Comparison of ENCODE assay signal across 25 cellular contexts in genomic region chr16:19304670-19305240, GRCh38. TPM values are rescaled to one million over a fixed set of nuclear protein-coding genes. Genes with fewer than 3 reads are reported as not detected.
DNase-seq lines count a peak whose midpoint lies in the region; ATAC-seq, FAIRE-seq and TF ChIP-seq lines count a peak whose summit lies in the region.
"Had no signal": no experiment of that assay in that cellular context is flagged by ENCODE, and none has a peak within 500 bp of the region (broad histone marks: within the 10 kb centered on the region; RNA-seq: fewer than 3 reads in every experiment).

No MANE protein-coding gene starts in this region.

- H3K23me2 ChIP-seq in H1 (ENCODE audit: low read depth, low read length), result no peaks in the 10 kb centered on the region; the same call in 1 of the 2 replicates

- no peak for TF ChIP-seq EP300 in H1 (IDR thresholded peaks at IDR 0.05; ENCODE audit: borderline replicate concordance in 1 of 2, low read depth in 2 of 2, low read length in 2 of 2)

- H3K4me2 ChIP-seq in PC-3 (ENCODE audit: low read length) (no peak overlapping the region), H1 (ENCODE audit: insufficient read depth in 1 of 2, low read depth in 2 of 2, low read length in 2 of 2) (no peak overlapping the region)

- no peak for TF ChIP-seq RAD21 in H1 (IDR thresholded peaks at IDR 0.05 in 1 of 2, conservative IDR thresholded peaks at IDR 0.05 in 1 of 2; ENCODE audit: low read depth in 2 of 2, low read length in 2 of 2)

- no peak overlapping the region for H2BK120ac ChIP-seq in H1 (replicated peaks; ENCODE audit: low read depth, low read length)

- no peaks in the 10 kb centered on the region for H4K20me1 ChIP-seq in PC-3 (ENCODE audit: low read length)
- no peaks in the 10 kb centered on the region for H4K20me1 ChIP-seq in H1 (replicated peaks in 1 of 2; ENCODE audit: control insufficient read depth in 1 of 2, insufficient read depth in 2 of 2, low read length in 2 of 2)

- H3K56ac ChIP-seq in H1 (replicated peaks; ENCODE audit: insufficient read length, low read depth, low read length), result no peak overlapping the region

- H4K91ac ChIP-seq in H1 (replicated peaks; ENCODE audit: insufficient read length, low read length), result no peak overlapping the region

- peak overlapping the region; percentile 64; the same call in 1 of the 2 replicates for H3K18ac ChIP-seq in H1 (ENCODE audit: extremely low read depth, low read length)

- no peak overlapping the region for H3K14ac ChIP-seq in H1 (ENCODE audit: insufficient read length)

- no peaks in the 10 kb centered on the region for H3K9me2 ChIP-seq in PC-3 (replicated peaks; ENCODE audit: low read length)

- H2BK20ac ChIP-seq in H1 (ENCODE audit: low read length), result no peak overlapping the region

- no peak overlapping the region for H2AK5ac ChIP-seq in H1 (ENCODE audit: low read depth, low read length)

- no peak for FAIRE-seq in H1 (lab: Jason Lieb, UNC)
- FAIRE-seq: GM12891, HTR-8/SVneo had no signal

- H3K23ac ChIP-seq in H1 (ENCODE audit: insufficient read length), result no peak overlapping the region

- H2BK5ac ChIP-seq in H1 (ENCODE audit: low read depth, low read length), result no peak overlapping the region

- H3F3A ChIP-seq in PC-3 (ENCODE audit: low read length, unreplicated experiment), result no peaks in the 10 kb centered on the region

- POLR2A ChIA-PET in PC-3 (lab: Charles Lee; ENCODE audit: unreplicated experiment), result no interaction called here
- POLR2A ChIA-PET in H1 (lab: Charles Lee; ENCODE audit: partially characterized antibody), result no interaction called here

- H3K36me3 ChIP-seq in right atrium auricular region (no peaks in the 10 kb centered on the region), PC-3 (ENCODE audit: low read depth, low read length) (no peaks in the 10 kb centered on the region), H1 (ENCODE audit: control insufficient read depth in 2 of 4, insufficient read depth in 4 of 4, low read length in 3 of 4) (no peaks in the 10 kb centered on the region)
- H3K36me3 ChIP-seq: Peyer's patch, vagina had no signal

- H3K9ac ChIP-seq in PC-3 (ENCODE audit: low read length) (no peak overlapping the region), H1 (replicated peaks in 1 of 4; ENCODE audit: extremely low read depth in 1 of 4, low read depth in 3 of 4, low read length in 3 of 4) (no peak overlapping the region)

- CTCF ChIA-PET in PC-3 (lab: Charles Lee), result no interaction called here
- CTCF ChIA-PET in H1 (lab: Charles Lee; ENCODE audit: partially characterized antibody), result no interaction called here

- 62% methylated on average over 3 of the region's 3 CpGs; no CpG with 5 or more reads in 1 of the 2 experiments for WGBS in H1 (ENCODE audit: extremely low coverage in 1 of 2, insufficient coverage in 1 of 2, insufficient read length in 1 of 2, insufficient replicate concordance in 2 of 2, low coverage in 1 of 2, low lambda C conversion rate in 2 of 2, missing lambda C conversion rate in 1 of 2), 2 experiments

- H3K27me3 ChIP-seq in right atrium auricular region (no peaks in the 10 kb centered on the region), PC-3 (ENCODE audit: low read length) (0 out of 2 replicates have a peak, but pooled peaks cover 3% of the 10 kb centered on the region), H1 (replicated peaks in 1 of 4; ENCODE audit: control insufficient read depth in 3 of 4, extremely low read depth in 1 of 4, insufficient read depth in 3 of 4, low read length in 3 of 4) (no peaks in the 10 kb centered on the region)
- H3K27me3 ChIP-seq: Peyer's patch, vagina had no signal

- no peak for TF ChIP-seq CTCF in right atrium auricular region (IDR thresholded peaks at IDR 0.05)
- TF ChIP-seq CTCF in PC-3 (conservative IDR thresholded peaks at IDR 0.05; ENCODE audit: low read depth, low read length), result no peak
- no peak for TF ChIP-seq CTCF in H1 (IDR thresholded peaks at IDR 0.05; ENCODE audit: control extremely low read depth in 1 of 3, insufficient read depth in 1 of 3, low read depth in 1 of 3, low read length in 3 of 3)

- no peaks in the 10 kb centered on the region for H3K79me1 ChIP-seq in H1 (ENCODE audit: low read depth, low read length)

- peak; percentile 29 for ATAC-seq in left ventricle myocardium superior
- ATAC-seq in PC-3, result no peak
- no peak for ATAC-seq in GM18867 (IDR thresholded peaks at IDR 0.05; ENCODE audit: unreplicated experiment)
- ATAC-seq in HG02981 (IDR thresholded peaks at IDR 0.05; ENCODE audit: unreplicated experiment), result no peak
- ATAC-seq: esophagus mucosa; stimulated activated naive CD8-positive, alpha-beta T cell treated with anti-CD3 and anti-CD28 coated beads, Interleukin-15, amount 100 ng/mL, for 72 hours had no signal

- DNase-seq in left ventricle myocardium superior (no peak), right atrium auricular region (ENCODE audit: low spot score) (no peak), PC-3 (peak; percentile 21), H1 (ENCODE audit: low read depth in 1 of 2, low spot score in 2 of 2) (no peak), GOT3 (lab: John Stamatoyannopoulos, UW) (no peak), NAMALWA (ENCODE audit: low spot score) (no peak)
- DNase-seq: activated naive CD4-positive, alpha-beta T cell; GDM1; H9; NCI-H2029; NCI-H524 treated with DMSO at 0.1 percent for 48 hours; Peyer's patch; stimulated activated CD4-positive, alpha-beta T cell treated with anti-CD3 and anti-CD28 coated beads, Interleukin-15, amount 100 ng/mL, for 24 hours; stimulated activated naive CD8-positive, alpha-beta T cell treated with anti-CD3 and anti-CD28 coated beads, Interleukin-15, amount 100 ng/mL, for 72 hours; T-helper 2 cell had no signal

- H3K79me2 ChIP-seq in PC-3 (ENCODE audit: low read length) (no peaks in the 10 kb centered on the region), H1 (ENCODE audit: control insufficient read depth in 1 of 2, insufficient read depth in 2 of 2, low read length in 2 of 2) (no peaks in the 10 kb centered on the region)

- H3K4me1 ChIP-seq in right atrium auricular region, result no peaks in the 10 kb centered on the region
- H3K4me1 ChIP-seq in PC-3 (ENCODE audit: insufficient read depth, low read length), result no peaks in the 10 kb centered on the region
- H3K4me1 ChIP-seq in H1 (replicated peaks in 1 of 4; ENCODE audit: control insufficient read depth in 3 of 4, insufficient read depth in 4 of 4, low read length in 3 of 4), result no peaks in the 10 kb centered on the region
- H3K4me1 ChIP-seq: Peyer's patch, vagina had no signal

- no TSS peak for BruUV-seq in PC-3 (replicated peaks; lab: Mats Ljungman, UMichigan)

- 0 out of 2 replicates have a peak overlapping the region, but pooled peaks have one; percentile 12 for H2BK15ac ChIP-seq in H1 (ENCODE audit: low read length)

- H3K27ac ChIP-seq in right atrium auricular region (no peak overlapping the region), PC-3 (ENCODE audit: low read length) (no peak overlapping the region), H1 (ENCODE audit: low read depth, low read length) (no peak overlapping the region)
- H3K27ac ChIP-seq: Peyer's patch, vagina had no signal

- peak overlapping the region; percentile 27; the same call in 1 of the 2 replicates for H2BK12ac ChIP-seq in H1 (ENCODE audit: low read depth, low read length)

- no peak overlapping the region for H2AFZ ChIP-seq in PC-3 (ENCODE audit: low read length)
- peak overlapping the region; percentile 49; the same call in 1 of the 2 replicates for H2AFZ ChIP-seq in H1 (ENCODE audit: low read length)

- TF ChIP-seq POLR2A in H1 (IDR thresholded peaks at IDR 0.05; ENCODE audit: control extremely low read depth in 1 of 2, low read depth in 2 of 2, low read length in 2 of 2), result no peak

- no peaks in the 10 kb centered on the region for H3K9me3 ChIP-seq in right atrium auricular region
- no peaks in the 10 kb centered on the region for H3K9me3 ChIP-seq in PC-3 (ENCODE audit: low read length)
- no peaks in the 10 kb centered on the region for H3K9me3 ChIP-seq in H1 (ENCODE audit: insufficient read depth in 2 of 2, low read depth in 1 of 2, low read length in 1 of 2)
- H3K9me3 ChIP-seq: Peyer's patch, vagina had no signal

- intact Hi-C loops in left ventricle myocardium superior (cut with micrococcal nuclease), result no loop called here
- intact Hi-C loops in PC-3 (cut with micrococcal nuclease), result no loop called here

- H4K5ac ChIP-seq in H1 (ENCODE audit: insufficient read length, low read depth, low read length), result no peak overlapping the region

- H3K4me3 ChIP-seq in right atrium auricular region, result no peak overlapping the region
- no peak overlapping the region for H3K4me3 ChIP-seq in PC-3 (ENCODE audit: low read length)
- H3K4me3 ChIP-seq in H1 (ENCODE audit: extremely low read depth in 1 of 4, insufficient read depth in 2 of 4, low read depth in 3 of 4, low read length in 4 of 4), result no peak overlapping the region
- H3K4me3 ChIP-seq: Peyer's patch, vagina had no signal

- no peak overlapping the region for H3K4ac ChIP-seq in H1 (replicated peaks; ENCODE audit: insufficient read length, low read depth, low read length)

- H4K8ac ChIP-seq in H1 (ENCODE audit: extremely low read depth, insufficient read depth, low read length), result no peak overlapping the region

TF ChIP-seq in H1, 55 proteins besides CTCF, POLR2A, EP300 and RAD21 (continues in another document):
- TF ChIP-seq BACH1 (IDR thresholded peaks at IDR 0.05; ENCODE audit: low read length) (peak; percentile 32; the same call in 1 of the 2 replicates), HDAC2 (IDR thresholded peaks at IDR 0.05; ENCODE audit: borderline replicate concordance in 1 of 2, low read depth in 2 of 2, low read length in 2 of 2) (no peak), CHD2 (IDR thresholded peaks at IDR 0.05; ENCODE audit: low read length) (no peak), MAFK (IDR thresholded peaks at IDR 0.05; ENCODE audit: low read depth, low read length) (peak; percentile 47; the same call in 1 of the 2 replicates), SUZ12 (IDR thresholded peaks at IDR 0.05; ENCODE audit: low read length) (no peak), SIRT6 (IDR thresholded peaks at IDR 0.05; ENCODE audit: low read length) (no peak), POU5F1 (IDR thresholded peaks at IDR 0.05; ENCODE audit: low read depth, low read length) (no peak), BCL11A (IDR thresholded peaks at IDR 0.05; ENCODE audit: low read depth in 2 of 2, low read length in 2 of 2) (no peak), TEAD4 (IDR thresholded peaks at IDR 0.05; ENCODE audit: low read depth, low read length) (no peak)

RNA-seq across cellular contexts. Expression of gene CLEC19A, which starts 19.2 kb away (rescaled TPM):
- total RNA-seq in left ventricle myocardium superior, result not detected
- not detected for total RNA-seq in right atrium auricular region
- total RNA-seq in PC-3 (2014; rRNA removed), result not detected in 2 replicates
- total RNA-seq in H1 (2021; fragmentation: NEBNext Ultra II Directional; extraction: Animal tissue kit (Norgen Biotek cat#: 25700)), result 0.35 and 1.2 TPM in 2 replicates
- 0.88 and 1.5 TPM in 2 replicates for polyA plus RNA-seq in H1 (2011; rRNA removed)
- polyA plus RNA-seq in H1 (2011; cell fraction: cytosol; rRNA removed), result 0.98 TPM
- polyA plus RNA-seq in H1 (2011; cell fraction: nucleus; rRNA removed), result 2.6 TPM
- polyA plus RNA-seq in H1 (2012, experiment 1 of 2), result 0.57 to 0.83 TPM (median 0.64 TPM) in 3 of 4 replicates, not detected in the other
- not detected for polyA plus RNA-seq in H1 (2012, experiment 2 of 2)
- polyA plus RNA-seq in H1 (2013, experiment 1 of 2), result 0.18 TPM
- polyA plus RNA-seq in H1 (2013, experiment 2 of 2), result 0.29 TPM
- polyA minus RNA-seq in H1 (2011; rRNA and poly(A)+ RNA removed), result 0.63 and 1.5 TPM in 2 replicates
- not detected for polyA minus RNA-seq in H1 (2011; cell fraction: cytosol; rRNA and poly(A)+ RNA removed)
- 0.80 TPM for polyA minus RNA-seq in H1 (2011; cell fraction: nucleus; rRNA and poly(A)+ RNA removed)
- total RNA-seq: dermis microvascular lymphatic vessel endothelial cell, esophagus mucosa, H9, lung microvascular endothelial cell, Peyer's patch, renal cortical epithelial cell, vagina had no signal
- polyA plus RNA-seq: neural cell had no signal
